16 cellular contexts compared by ENCODE assay signal in the genomic region with DNA sequence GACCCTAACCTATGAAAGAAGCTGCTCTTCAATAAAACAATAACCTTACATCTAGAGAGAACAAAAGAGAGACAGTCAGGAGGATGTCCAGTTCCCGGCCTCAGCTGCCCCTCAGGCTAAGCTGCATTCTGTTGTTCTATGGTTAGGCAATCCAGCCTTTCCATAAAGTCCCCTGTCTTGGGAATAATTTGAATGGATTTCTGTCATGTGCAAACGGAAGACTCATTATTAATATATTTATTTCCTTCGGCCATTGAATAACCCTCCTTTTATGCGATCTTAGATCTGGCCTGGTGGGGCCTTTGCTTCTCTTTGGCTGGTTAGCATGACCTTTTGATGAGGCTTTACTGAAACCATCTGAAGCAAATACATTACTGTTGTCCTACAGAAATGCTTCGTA.
"Had no signal": no experiment of that assay in that cellular context is flagged by ENCODE, and none has a peak within 500 bp of the region (broad histone marks: within the 10 kb centered on the region; RNA-seq: fewer than 3 reads in every experiment).

No MANE protein-coding gene starts in this region.

- ATAC-seq: activated T-cell treated with anti-CD3 and anti-CD28 coated beads, Interleukin-2, amount 50 U/mL, for 4 hours had no signal

- H3K36me3 ChIP-seq: gastrocnemius medialis, heart right ventricle, neural progenitor cell, stomach had no signal

- H3K4me3 ChIP-seq: gastrocnemius medialis, heart right ventricle, left ventricle myocardium inferior, neural progenitor cell, skin epidermis, stomach had no signal

- H3K27me3 Mint-ChIP-seq: activated naive CD8-positive, alpha-beta T cell treated with anti-CD3 and anti-CD28 coated beads for 36 hours had no signal

- H3K27ac Mint-ChIP-seq: activated naive CD8-positive, alpha-beta T cell treated with anti-CD3 and anti-CD28 coated beads for 36 hours; mesothelial cell of epicardium; neural progenitor cell had no signal

- H3K9me3 ChIP-seq: gastrocnemius medialis, heart right ventricle, left ventricle myocardium inferior, stomach had no signal

- H3K36me3 Mint-ChIP-seq: activated naive CD8-positive, alpha-beta T cell treated with anti-CD3 and anti-CD28 coated beads for 36 hours had no signal

- H3K9me3 Mint-ChIP-seq: activated naive CD8-positive, alpha-beta T cell treated with anti-CD3 and anti-CD28 coated beads for 36 hours had no signal

- DNase-seq: activated CD4-positive, alpha-beta T cell treated with anti-CD3 and anti-CD28 coated beads for 1 hour; activated CD4-positive, alpha-beta T cell treated with anti-CD3 and anti-CD28 coated beads, Interleukin-2, amount 50 U/mL, for 48 hours; activated gamma-delta T cell; activated T-cell treated with anti-CD3 and anti-CD28 coated beads, Interleukin-2, amount 50 U/mL, for 4 hours; anterior cingulate cortex; gastrocnemius medialis; left ventricle myocardium inferior; retina; T-helper 9 cell had no signal

- H3K27me3 ChIP-seq: gastrocnemius medialis, heart right ventricle, neural progenitor cell, stomach had no signal

- H3K4me3 Mint-ChIP-seq: activated naive CD8-positive, alpha-beta T cell treated with anti-CD3 and anti-CD28 coated beads for 36 hours; activated T-cell treated with anti-CD3 and anti-CD28 coated beads, Interleukin-2, amount 50 U/mL, for 4 hours; mesothelial cell of epicardium; neural progenitor cell had no signal

- H3K4me1 ChIP-seq: gastrocnemius medialis, parathyroid adenoma, stomach had no signal

- H3K27ac ChIP-seq: gastrocnemius medialis, left ventricle myocardium inferior, neural progenitor cell, parathyroid adenoma, stomach had no signal
